ENCODE assay signal across 24 cellular contexts in the genomic region with DNA sequence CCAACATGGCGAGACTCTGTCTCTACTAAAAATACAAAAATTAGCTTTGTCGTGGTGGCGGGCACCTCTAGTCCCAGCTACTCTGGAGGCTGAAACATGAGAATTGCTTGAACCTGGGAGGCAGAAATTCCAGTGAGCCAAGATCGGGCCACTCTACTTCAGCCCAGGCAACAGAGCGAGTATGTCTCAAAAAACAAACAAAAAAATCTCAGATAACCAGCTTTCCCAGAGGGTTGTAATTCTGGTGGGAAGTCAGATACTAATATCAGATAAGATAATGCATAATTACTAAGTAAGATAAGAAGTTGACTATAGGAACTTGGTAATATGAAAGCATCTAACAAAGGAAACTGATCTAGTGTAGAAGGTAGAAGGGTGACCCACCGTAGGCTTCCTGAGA.
"Had no signal": no experiment of that assay in that cellular context is flagged by ENCODE, and none has a peak within 500 bp of the region (broad histone marks: within the 10 kb centered on the region; RNA-seq: fewer than 3 reads in every experiment).

No MANE protein-coding gene starts in this region.

- H3K36me3 Mint-ChIP-seq: activated naive CD4-positive, alpha-beta T cell treated with anti-CD3 and anti-CD28 coated beads, Interleukin-2, amount 50 U/mL, for 24 hours; memory B cell; naive B cell had no signal

- H3K4me3 ChIP-seq: adrenal gland, breast epithelium, left lung, mucosa of descending colon, ovary, tibial artery, uterus had no signal

- H3K27ac Mint-ChIP-seq: activated naive CD4-positive, alpha-beta T cell treated with anti-CD3 and anti-CD28 coated beads, Interleukin-2, amount 50 U/mL, for 24 hours; activated T-cell treated with anti-CD3 and anti-CD28 coated beads, Interleukin-2, amount 50 U/mL, for 72 hours; memory B cell had no signal

- ATAC-seq: activated T-cell treated with anti-CD3 and anti-CD28 coated beads, Interleukin-2, amount 50 U/mL, for 72 hours; left lung; mucosa of descending colon had no signal

- DNase-seq: activated CD4-positive, alpha-beta T cell treated with anti-CD3 and anti-CD28 coated beads, Interleukin-2, amount 50 U/mL, for 4 hours; activated gamma-delta T cell; activated T-cell treated with anti-CD3 and anti-CD28 coated beads, Interleukin-2, amount 50 U/mL, for 72 hours; adrenal gland; effector memory CD4-positive, alpha-beta T cell; foreskin fibroblast; glutamatergic neuron; kidney; left lung; mucosa of descending colon; naive B cell; ovary; stimulated activated CD4-positive, alpha-beta T cell treated with anti-CD3 and anti-CD28 coated beads, Interleukin-12 subunit alpha, Interleukin-12 subunit beta, amount 100 ng/mL, for 4 hours; stimulated activated CD4-positive, alpha-beta T cell treated with anti-CD3 and anti-CD28 coated beads, Interleukin-1b, Interleukin-23, amount 100 ng/mL, for 48 hours; stimulated activated CD8-positive, alpha-beta memory T cell treated with anti-CD3 and anti-CD28 coated beads, Interleukin-4, amount 100 ng/mL, for 48 hours; stimulated activated naive CD4-positive, alpha-beta T cell; tibial artery; uterus; WERI-Rb-1 had no signal

- H3K27ac ChIP-seq: breast epithelium, epithelial cell of prostate, ovary, tibial artery, uterus, WERI-Rb-1 had no signal

- H3K9me3 Mint-ChIP-seq: activated naive CD4-positive, alpha-beta T cell treated with anti-CD3 and anti-CD28 coated beads, Interleukin-2, amount 50 U/mL, for 24 hours; activated T-cell treated with anti-CD3 and anti-CD28 coated beads, Interleukin-2, amount 50 U/mL, for 72 hours; memory B cell; naive B cell; neural crest cell had no signal

- H3K4me1 Mint-ChIP-seq: memory B cell had no signal

- H3K4me1 ChIP-seq: adrenal gland, breast epithelium, uterus had no signal

- H3K36me3 ChIP-seq: adrenal gland, breast epithelium, left lung, ovary, tibial artery, uterus, WERI-Rb-1 had no signal

- H3K9me3 ChIP-seq: adrenal gland, breast epithelium, left lung, mucosa of descending colon, ovary, tibial artery, uterus had no signal

- H3K4me3 Mint-ChIP-seq: activated naive CD4-positive, alpha-beta T cell treated with anti-CD3 and anti-CD28 coated beads, Interleukin-2, amount 50 U/mL, for 24 hours; activated T-cell treated with anti-CD3 and anti-CD28 coated beads, Interleukin-2, amount 50 U/mL, for 72 hours; memory B cell; naive B cell; neural crest cell had no signal

- H3K27me3 ChIP-seq: adrenal gland, breast epithelium, ovary, tibial artery, uterus had no signal
